16 cellular contexts compared by ENCODE assay signal in genomic region chr4:82667761-82668505, GRCh38.
A peak's percentile ranks its signal among the peaks of the same experiment; 100 is the strongest.
DNase-seq lines count a peak whose midpoint lies in the region; ATAC-seq and TF ChIP-seq lines count a peak whose summit lies in the region.
"Had no signal": no experiment of that assay in that cellular context is flagged by ENCODE, and none has a peak within 500 bp of the region (broad histone marks: within the 10 kb centered on the region; RNA-seq: fewer than 3 reads in every experiment).

No MANE protein-coding gene starts in this region.

- H3K27ac ChIP-seq in endodermal cell (ENCODE audit: low read depth, low read length), result peak overlapping the region; percentile 3
- H3K27ac ChIP-seq in right atrium auricular region, result no peak overlapping the region
- H3K27ac ChIP-seq: 22Rv1, C4-2B, KMS-11 had no signal

- POLR2A ChIA-PET in WTC11 (lab: Charles Lee), result no interaction called here

- ATAC-seq in WTC11 (peak; percentile 87), left cardiac atrium (no peak)
- ATAC-seq: PC-3 had no signal

- CTCF ChIA-PET in WTC11 (lab: Charles Lee), result interaction anchor here (0.6 to 0.8 kb wide), 2 partner anchors 71 to 631 kb away, joined by 3 to 4 read pairs; no protein-coding TSS in a partner anchor

- DNase-seq in A172 (ENCODE audit: low spot score) (peak; percentile 37), WTC11 (ENCODE audit: low spot score) (no peak), endodermal cell (peak; percentile 71), mesenteric fat pad (ENCODE audit: low spot score) (no peak), left cardiac atrium (no peak), right atrium auricular region (ENCODE audit: low spot score) (no peak), AML-193 (lab: John Stamatoyannopoulos, UW) (no peak)
- DNase-seq: NCI-H1048, NCI-H146, NCI-H2081, NCI-H774, PC-3 had no signal

- no peak overlapping the region for H3K4me3 ChIP-seq in endodermal cell (ENCODE audit: low read length)
- no peak overlapping the region for H3K4me3 ChIP-seq in right atrium auricular region

- H3K27me3 Mint-ChIP-seq in WTC11 (ENCODE audit: low read depth), result no peaks in the 10 kb centered on the region
- no peaks in the 10 kb centered on the region for H3K27me3 Mint-ChIP-seq in endodermal cell (ENCODE audit: insufficient read depth)
- no peaks in the 10 kb centered on the region for H3K27me3 Mint-ChIP-seq in nephron (ENCODE audit: low read depth)

- 0 to 6% methylated on average over 1 to 2 of the region's 2 CpGs for WGBS in endodermal cell (ENCODE audit: insufficient coverage in 1 of 2, insufficient read length in 1 of 2), 2 experiments

- H3K4me3 Mint-ChIP-seq in WTC11 (no peak overlapping the region), endodermal cell (no peak overlapping the region), nephron (no peak overlapping the region)

- peaks cover 7% of the 10 kb centered on the region for H3K4me1 Mint-ChIP-seq in WTC11
- H3K4me1 Mint-ChIP-seq in endodermal cell, result peaks cover 41% of the 10 kb centered on the region
- peaks cover 14% of the 10 kb centered on the region for H3K4me1 Mint-ChIP-seq in nephron

- no peak overlapping the region for H3K27ac Mint-ChIP-seq in WTC11
- H3K27ac Mint-ChIP-seq in endodermal cell, result peak overlapping the region; percentile 6
- H3K27ac Mint-ChIP-seq in nephron, result peak overlapping the region in 2 of 3 experiments; percentile 47 to 62

- intact Hi-C loops in left cardiac atrium (cut with DNase I), result no loop called here

- H3K36me3 Mint-ChIP-seq in WTC11, result no peaks in the 10 kb centered on the region
- H3K36me3 Mint-ChIP-seq in endodermal cell (ENCODE audit: low read depth), result no peaks in the 10 kb centered on the region
- peaks cover 26% of the 10 kb centered on the region for H3K36me3 Mint-ChIP-seq in nephron (ENCODE audit: low read depth)

- no peak for TF ChIP-seq CTCF in WTC11 (IDR thresholded peaks at IDR 0.05)
- TF ChIP-seq CTCF in endodermal cell (conservative IDR thresholded peaks at IDR 0.05), result no peak
- TF ChIP-seq CTCF in nephron (IDR thresholded peaks at IDR 0.05; ENCODE audit: unreplicated experiment in 3 of 3), result no peak
- no peak for TF ChIP-seq CTCF in right atrium auricular region (IDR thresholded peaks at IDR 0.05)

- no peaks in the 10 kb centered on the region for H3K27me3 ChIP-seq in endodermal cell (ENCODE audit: control insufficient read depth, insufficient read depth, low read length, poor library complexity, severe bottlenecking)
- no peaks in the 10 kb centered on the region for H3K27me3 ChIP-seq in right atrium auricular region

- no peaks in the 10 kb centered on the region for H3K36me3 ChIP-seq in endodermal cell (ENCODE audit: control insufficient read depth, insufficient read depth, low read length)
- no peaks in the 10 kb centered on the region for H3K36me3 ChIP-seq in right atrium auricular region

- no peak overlapping the region for H3K9ac ChIP-seq in endodermal cell (ENCODE audit: extremely low read depth, low read length, poor library complexity, severe bottlenecking)
- H3K9ac ChIP-seq: KMS-11 had no signal

- H3K4me1 ChIP-seq in endodermal cell (ENCODE audit: control insufficient read depth, insufficient read depth, low read length) (peaks cover 11% of the 10 kb centered on the region), right atrium auricular region (no peaks in the 10 kb centered on the region)

- H3K9me3 Mint-ChIP-seq in WTC11 (no peaks in the 10 kb centered on the region; the same call in 1 of the 2 replicates), endodermal cell (peaks cover 1% of the 10 kb centered on the region), nephron (peaks cover 24% of the 10 kb centered on the region)

- H3K9me3 ChIP-seq in endodermal cell (ENCODE audit: control insufficient read depth, low read length), result peaks cover 24% of the 10 kb centered on the region
- H3K9me3 ChIP-seq in right atrium auricular region, result peaks cover 0 to 8% of the 10 kb centered on the region in 2 donors

TF ChIP-seq in WTC11, 78 proteins besides CTCF, POLR2A, EP300 and RAD21:
- TF ChIP-seq, protein P1, sequence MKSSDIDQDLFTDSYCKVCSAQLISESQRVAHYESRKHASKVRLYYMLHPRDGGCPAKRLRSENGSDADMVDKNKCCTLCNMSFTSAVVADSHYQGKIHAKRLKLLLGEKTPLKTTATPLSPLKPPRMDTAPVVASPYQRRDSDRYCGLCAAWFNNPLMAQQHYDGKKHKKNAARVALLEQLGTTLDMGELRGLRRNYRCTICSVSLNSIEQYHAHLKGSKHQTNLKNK (CRISPR knock-in tag; IDR thresholded peaks at IDR 0.05), result no peak
- TF ChIP-seq ZSCAN18 (CRISPR knock-in tag; IDR thresholded peaks at IDR 0.05) (no peak), NFE2L1 (CRISPR knock-in tag; IDR thresholded peaks at IDR 0.05) (no peak), NR2C2 (CRISPR knock-in tag; IDR thresholded peaks at IDR 0.05) (no peak), ZNF423 (CRISPR knock-in tag; IDR thresholded peaks at IDR 0.05) (no peak), IRF1 (CRISPR knock-in tag; IDR thresholded peaks at IDR 0.05) (no peak), NR1H2 (CRISPR knock-in tag; IDR thresholded peaks at IDR 0.05) (no peak), JAZF1 (CRISPR knock-in tag; IDR thresholded peaks at IDR 0.05) (no peak), CDX4 (CRISPR knock-in tag; IDR thresholded peaks at IDR 0.05; ENCODE audit: borderline replicate concordance) (no peak), NFATC4 (CRISPR knock-in tag; IDR thresholded peaks at IDR 0.05) (no peak), SP1 (CRISPR knock-in tag; conservative IDR thresholded peaks at IDR 0.05) (no peak), ELF4 (CRISPR knock-in tag; IDR thresholded peaks at IDR 0.05; ENCODE audit: low read depth) (no peak)
- TF ChIP-seq, protein P2, sequence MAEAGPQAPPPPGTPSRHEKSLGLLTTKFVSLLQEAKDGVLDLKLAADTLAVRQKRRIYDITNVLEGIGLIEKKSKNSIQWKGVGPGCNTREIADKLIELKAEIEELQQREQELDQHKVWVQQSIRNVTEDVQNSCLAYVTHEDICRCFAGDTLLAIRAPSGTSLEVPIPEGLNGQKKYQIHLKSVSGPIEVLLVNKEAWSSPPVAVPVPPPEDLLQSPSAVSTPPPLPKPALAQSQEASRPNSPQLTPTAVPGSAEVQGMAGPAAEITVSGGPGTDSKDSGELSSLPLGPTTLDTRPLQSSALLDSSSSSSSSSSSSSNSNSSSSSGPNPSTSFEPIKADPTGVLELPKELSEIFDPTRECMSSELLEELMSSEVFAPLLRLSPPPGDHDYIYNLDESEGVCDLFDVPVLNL (CRISPR knock-in tag; IDR thresholded peaks at IDR 0.05; ENCODE audit: borderline replicate concordance, low read depth), result no peak
- TF ChIP-seq, protein P3, sequence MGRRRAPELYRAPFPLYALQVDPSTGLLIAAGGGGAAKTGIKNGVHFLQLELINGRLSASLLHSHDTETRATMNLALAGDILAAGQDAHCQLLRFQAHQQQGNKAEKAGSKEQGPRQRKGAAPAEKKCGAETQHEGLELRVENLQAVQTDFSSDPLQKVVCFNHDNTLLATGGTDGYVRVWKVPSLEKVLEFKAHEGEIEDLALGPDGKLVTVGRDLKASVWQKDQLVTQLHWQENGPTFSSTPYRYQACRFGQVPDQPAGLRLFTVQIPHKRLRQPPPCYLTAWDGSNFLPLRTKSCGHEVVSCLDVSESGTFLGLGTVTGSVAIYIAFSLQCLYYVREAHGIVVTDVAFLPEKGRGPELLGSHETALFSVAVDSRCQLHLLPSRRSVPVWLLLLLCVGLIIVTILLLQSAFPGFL (CRISPR knock-in tag; IDR thresholded peaks at IDR 0.05; ENCODE audit: borderline replicate concordance), result no peak
- TF ChIP-seq, protein P4, sequence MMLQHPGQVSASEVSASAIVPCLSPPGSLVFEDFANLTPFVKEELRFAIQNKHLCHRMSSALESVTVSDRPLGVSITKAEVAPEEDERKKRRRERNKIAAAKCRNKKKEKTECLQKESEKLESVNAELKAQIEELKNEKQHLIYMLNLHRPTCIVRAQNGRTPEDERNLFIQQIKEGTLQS (CRISPR knock-in tag; conservative IDR thresholded peaks at IDR 0.05), result no peak
- TF ChIP-seq, protein P5, sequence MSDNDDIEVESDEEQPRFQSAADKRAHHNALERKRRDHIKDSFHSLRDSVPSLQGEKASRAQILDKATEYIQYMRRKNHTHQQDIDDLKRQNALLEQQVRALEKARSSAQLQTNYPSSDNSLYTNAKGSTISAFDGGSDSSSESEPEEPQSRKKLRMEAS (CRISPR knock-in tag; IDR thresholded peaks at IDR 0.05), result no peak
TF ChIP-seq in WTC11: peak in this region for 0.

Comparison
In these comparisons a context has a peak if more than half of its experiments do, and no peak if none do; other contexts are left out.
1. DNase-seq: peak in A172 (single experiment) and endodermal cell (single experiment); none in WTC11 (single experiment), mesenteric fat pad (single experiment), left cardiac atrium (single experiment), right atrium auricular region (single experiment) and AML-193 (0 of 2).